In genomic region chr1:240244968-240245628, GRCh38 we compare ENCODE assay signal across 17 cellular contexts.
DNase-seq lines count a peak whose midpoint lies in the region; ATAC-seq and TF ChIP-seq lines count a peak whose summit lies in the region.
"Had no signal": no experiment of that assay in that cellular context is flagged by ENCODE, and none has a peak within 500 bp of the region (broad histone marks: within the 10 kb centered on the region; RNA-seq: fewer than 3 reads in every experiment).

No MANE protein-coding gene starts in this region.

- ATAC-seq in GM21786 (IDR thresholded peaks at IDR 0.05; ENCODE audit: unreplicated experiment) = no peak
- ATAC-seq: left cardiac atrium; stimulated activated memory B cell treated with anti-CD40 and anti-IgM and Interleukin-4, amounts not matched to agents 10 μg/mL and 1 μg/mL and 100 μg/mL, for 72 hours had no signal

- DNase-seq in AG08396 (ENCODE audit: low spot score) (peak; percentile 62), HS-5 (ENCODE audit: low read depth) (peak; percentile 82), brain microvascular endothelial cell (peak; percentile 69), myocyte (ENCODE audit: low read depth) (peak; percentile 37), NCI-H69 (lab: John Stamatoyannopoulos, UW) (no peak), occipital lobe (lab: John Stamatoyannopoulos, UW) (no peak)
- DNase-seq in activated T-cell treated with anti-CD3 and anti-CD28 coated beads, Interleukin-2, amount 50 U/mL, for 1 hour = no peak
- DNase-seq: activated CD4-positive, alpha-beta T cell treated with anti-CD3 and anti-CD28 coated beads, Interleukin-2, amount 10 ng/mL, durations not matched to agents 7 days and 5 days; activated naive CD8-positive, alpha-beta T cell treated with anti-CD3 and anti-CD28 coated beads for 36 hours; colonic mucosa; hippocampal formation; left cardiac atrium; NCI-H146; SHP77 treated with DMSO at 0.1 percent for 48 hours had no signal

- no peaks in the 10 kb centered on the region for H3K36me3 ChIP-seq in brain microvascular endothelial cell (replicated peaks)
- H3K36me3 ChIP-seq: colonic mucosa had no signal

- TF ChIP-seq CTCF in brain microvascular endothelial cell (IDR thresholded peaks at IDR 0.05; ENCODE audit: low read depth, low read length, missing control alignments) = no peak

- in situ Hi-C loops in brain microvascular endothelial cell (cut with HindIII; ENCODE audit: low pct_ligation_motif_present, low sequenced_read_pairs) = no loop called here

- H3K27me3 ChIP-seq in brain microvascular endothelial cell (replicated peaks) = no peaks in the 10 kb centered on the region
- H3K27me3 ChIP-seq: colonic mucosa had no signal

- no peak overlapping the region for H3K4me3 ChIP-seq in brain microvascular endothelial cell (ENCODE audit: low read depth, low read length)
- H3K4me3 ChIP-seq: colonic mucosa, skin epidermis had no signal

- H3K27ac ChIP-seq in brain microvascular endothelial cell = peak overlapping the region; percentile 73
- H3K27ac ChIP-seq: colonic mucosa had no signal

Comparison
In these comparisons a context has a peak if more than half of its experiments do, and no peak if none do; other contexts are left out.
1. DNase-seq: peak in AG08396 (single experiment), HS-5 (single experiment), brain microvascular endothelial cell (single experiment) and myocyte (single experiment); none in NCI-H69 (single experiment), activated T-cell treated with anti-CD3 and anti-CD28 coated beads, Interleukin-2, amount 50 U/mL, for 1 hour (single experiment) and occipital lobe (single experiment).